In genomic region chr10:110567201-110568054, GRCh38 we compare ENCODE assay signal across 1 cellular context.
A peak's percentile ranks its signal among the peaks of the same experiment; 100 is the strongest.
TF ChIP-seq lines count a peak whose summit lies in the region.

TSS of gene SMC3 (plus strand) at chr10:110567695. CDS start at chr10:110567817, 122 bp downstream.

TF ChIP-seq in HepG2, 621 proteins besides CTCF, POLR2A, EP300 and RAD21 (continued from another document and continues in another):
- peak; percentile 89 for TF ChIP-seq ATF7-NPFF (CRISPR knock-in tag; IDR thresholded peaks at IDR 0.05; ENCODE audit: low read depth)
- peak; percentile 76 for TF ChIP-seq FOXO1 (CRISPR knock-in tag; IDR thresholded peaks at IDR 0.05)
- peak; percentile 93 for TF ChIP-seq ZNF256 (CRISPR knock-in tag; conservative IDR thresholded peaks at IDR 0.05)
- peak; percentile 80 for TF ChIP-seq KLF9 (CRISPR knock-in tag; IDR thresholded peaks at IDR 0.05; ENCODE audit: low read depth)
- peak; percentile 32; the same call in 1 of the 2 replicates for TF ChIP-seq ZBTB33 (CRISPR knock-in tag; IDR thresholded peaks at IDR 0.05)
- TF ChIP-seq ZNF281 (CRISPR knock-in tag; IDR thresholded peaks at IDR 0.05; ENCODE audit: borderline replicate concordance): peak; percentile 93
- TF ChIP-seq ZNF124 (CRISPR knock-in tag; IDR thresholded peaks at IDR 0.05): peak; percentile 66
- TF ChIP-seq ZNF749 (CRISPR knock-in tag; IDR thresholded peaks at IDR 0.05; ENCODE audit: borderline replicate concordance): peak; percentile 97
- TF ChIP-seq FOXP4 (CRISPR knock-in tag; IDR thresholded peaks at IDR 0.05): peak; percentile 69
- peak; percentile 86 for TF ChIP-seq ZNF142 (CRISPR knock-in tag; IDR thresholded peaks at IDR 0.05)
- TF ChIP-seq ZNF552 (CRISPR knock-in tag; IDR thresholded peaks at IDR 0.05; ENCODE audit: borderline replicate concordance): no peak
- TF ChIP-seq NRL (CRISPR knock-in tag; IDR thresholded peaks at IDR 0.05; ENCODE audit: borderline replicate concordance): peak; percentile 65; the same call in 1 of the 2 replicates
- TF ChIP-seq THYN1 (CRISPR knock-in tag; IDR thresholded peaks at IDR 0.05; ENCODE audit: borderline replicate concordance, low read depth): 0 out of 2 replicates have a peak, but pooled peaks have one; percentile 10
- TF ChIP-seq ZNF556 (CRISPR knock-in tag; IDR thresholded peaks at IDR 0.05; ENCODE audit: borderline replicate concordance): peak; percentile 56; the same call in 1 of the 2 replicates
- no peak for TF ChIP-seq KDM1A (CRISPR knock-in tag; IDR thresholded peaks at IDR 0.05)
- TF ChIP-seq RFXAP (CRISPR knock-in tag; IDR thresholded peaks at IDR 0.05; ENCODE audit: borderline replicate concordance): peak; percentile 84; the same call in 1 of the 2 replicates
- no peak for TF ChIP-seq AKAP8 (CRISPR knock-in tag; IDR thresholded peaks at IDR 0.05)
- peak; percentile 70 for TF ChIP-seq GABPB1 (CRISPR knock-in tag; IDR thresholded peaks at IDR 0.05)
- TF ChIP-seq PHB2 (IDR thresholded peaks at IDR 0.05; ENCODE audit: partially characterized antibody): no peak
- TF ChIP-seq SP2 (CRISPR knock-in tag; IDR thresholded peaks at IDR 0.05): no peak
- peak; percentile 35 for TF ChIP-seq PATZ1 (CRISPR knock-in tag; IDR thresholded peaks at IDR 0.05)
- peak; percentile 55; the same call in 1 of the 2 replicates for TF ChIP-seq ZNF503 (CRISPR knock-in tag; IDR thresholded peaks at IDR 0.05)
- TF ChIP-seq RNF2 (conservative IDR thresholded peaks at IDR 0.05; ENCODE audit: low read depth): peak; percentile 89
- TF ChIP-seq MATR3 (CRISPR knock-in tag; IDR thresholded peaks at IDR 0.05): no peak
- TF ChIP-seq SAFB2 (CRISPR knock-in tag; IDR thresholded peaks at IDR 0.05; ENCODE audit: borderline replicate concordance, low read depth): no peak; the same call in 1 of the 2 replicates
- no peak for TF ChIP-seq ZNF205 (CRISPR knock-in tag; IDR thresholded peaks at IDR 0.05)
- 0 out of 2 replicates have a peak, but pooled peaks have one; percentile 64 for TF ChIP-seq GTF3A (CRISPR knock-in tag; conservative IDR thresholded peaks at IDR 0.05)
- TF ChIP-seq TCF7L2 (IDR thresholded peaks at IDR 0.05; ENCODE audit: low read depth, low read length): no peak
- peak; percentile 30 for TF ChIP-seq ZNF709 (CRISPR knock-in tag; IDR thresholded peaks at IDR 0.05)
- peak; percentile 53; the same call in 1 of the 2 replicates for TF ChIP-seq MAZ (IDR thresholded peaks at IDR 0.05; ENCODE audit: borderline replicate concordance, low read depth, low read length)
- TF ChIP-seq MAZ (CRISPR knock-in tag; IDR thresholded peaks at IDR 0.05; ENCODE audit: low read depth): peak; percentile 72
- peak; percentile 76 for TF ChIP-seq KDM2A (CRISPR knock-in tag; IDR thresholded peaks at IDR 0.05; ENCODE audit: borderline replicate concordance, low read depth)
- TF ChIP-seq ZXDC (CRISPR knock-in tag; IDR thresholded peaks at IDR 0.05): peak; percentile 83
